8 cellular contexts compared by ENCODE assay signal in genomic region chr22:20080445-20080775, GRCh38. TPM values are rescaled to one million over a fixed set of nuclear protein-coding genes. Genes with fewer than 3 reads are reported as not detected.
DNase-seq lines count a peak whose midpoint lies in the region; ATAC-seq and TF ChIP-seq lines count a peak whose summit lies in the region.

No MANE protein-coding gene starts in this region.

- H3K36me3 ChIP-seq in heart left ventricle (peaks cover 0 to 3% (median 0%) of the 10 kb centered on the region in 9 donors), prostate gland (no peaks in the 10 kb centered on the region)

- peaks cover 43% of the 10 kb centered on the region for H3K4me1 Mint-ChIP-seq in activated naive CD8-positive, alpha-beta T cell (ENCODE audit: low read depth)

- H3K27me3 Mint-ChIP-seq in activated naive CD8-positive, alpha-beta T cell = no peaks in the 10 kb centered on the region

- H3K27ac ChIP-seq in heart left ventricle = peak overlapping the region; percentile 75 to 94 (median 86)
- H3K27ac ChIP-seq in prostate gland = peak overlapping the region; percentile 75 to 84

- 0 to 1% (median 0%) methylated on average over 1 to 34 of the region's 34 CpGs for WGBS in heart left ventricle, 4 donors
- WGBS in prostate gland = 0% methylated on average over 6 of the region's 34 CpGs

- H3K27ac Mint-ChIP-seq in activated naive CD8-positive, alpha-beta T cell = peak overlapping the region; percentile 85

- no peak for TF ChIP-seq POLR2A in heart left ventricle (IDR thresholded peaks at IDR 0.05)
- no peak for TF ChIP-seq POLR2A in prostate gland (IDR thresholded peaks at IDR 0.05)

- H3K27me3 ChIP-seq in heart left ventricle (no peaks in the 10 kb centered on the region), prostate gland (replicated peaks; ENCODE audit: insufficient read depth) (no peaks in the 10 kb centered on the region)

- H3K4me1 ChIP-seq in heart left ventricle (peaks cover 3 to 55% (median 46%) of the 10 kb centered on the region in 12 donors), prostate gland (replicated peaks) (peaks cover 15% of the 10 kb centered on the region)

- ATAC-seq in GM18868 (IDR thresholded peaks at IDR 0.05; ENCODE audit: unreplicated experiment) (peak; percentile 69), HG03103 (IDR thresholded peaks at IDR 0.05; ENCODE audit: low read depth, unreplicated experiment) (peak; percentile 54), heart left ventricle (peak; percentile 25 to 58 (median 52))

- peak overlapping the region; percentile 48 to 92 (median 84) for H3K4me3 ChIP-seq in heart left ventricle
- peak overlapping the region; percentile 65 to 67 for H3K4me3 ChIP-seq in prostate gland

- TF ChIP-seq CTCF in heart left ventricle (IDR thresholded peaks at IDR 0.05) = no peak
- TF ChIP-seq CTCF in prostate gland (IDR thresholded peaks at IDR 0.05) = no peak

- intact Hi-C loops in heart left ventricle (cut with DNase I) = loop anchor here in 6 of 10 donors (1.0 to 10.0 kb wide), 8 partner anchors 36 to 116 kb away; partner anchors contain the start of genes TRMT2A (in 4 of the 6), RANBP1 (in 3 of the 6) and TANGO2 (in 3 of the 6)
- intact Hi-C loops in prostate gland (cut with DNase I) = loop anchor here (2.0 to 5.0 kb wide), 2 partner anchors 36 to 52 kb away; partner anchors contain the start of genes RANBP1, TRMT2A and ZDHHC8

- H3K9me3 ChIP-seq in heart left ventricle (no peaks in the 10 kb centered on the region), prostate gland (no peaks in the 10 kb centered on the region)

- no peaks in the 10 kb centered on the region for H3K9me3 Mint-ChIP-seq in activated naive CD8-positive, alpha-beta T cell (ENCODE audit: low read depth)

- peak; percentile 38 for DNase-seq in Ammon's horn (ENCODE audit: low spot score)
- DNase-seq in RKO (ENCODE audit: low spot score) = peak; percentile 40
- DNase-seq in heart left ventricle = peak; percentile 59 to 79 (median 70)
- DNase-seq in prostate gland (ENCODE audit: low spot score) = peak; percentile 30
- peak; percentile 53 for DNase-seq in ureter (ENCODE audit: low spot score)

- H3K4me3 Mint-ChIP-seq in activated naive CD8-positive, alpha-beta T cell = peak overlapping the region; percentile 82

- no peaks in the 10 kb centered on the region for H3K36me3 Mint-ChIP-seq in activated naive CD8-positive, alpha-beta T cell

RNA-seq across cellular contexts. Expression of gene DGCR8, which starts 0.4 kb away (rescaled TPM):
- total RNA-seq in heart left ventricle (10 to 100 TPM in 8 of 9 donors, 1 to 10 TPM in 1; 8.8 to 22.1 (median 13.0) TPM), prostate gland (10 to 100 TPM; 20.9 to 47.6 TPM), ureter (49.0 TPM)
- polyA plus RNA-seq in heart left ventricle = 10 to 100 TPM in 1 of 2 donors, 1 to 10 TPM in 1; 9.9 to 14.5 TPM

RNA-seq across cellular contexts. Expression of gene RANBP1, which starts 35.5 kb away (rescaled TPM):
- 10 to 100 TPM; 35.8 to 85.3 (median 41.5) TPM for total RNA-seq in heart left ventricle
- 10 to 100 TPM; 29.3 to 67.1 TPM for polyA plus RNA-seq in heart left ventricle
- 100 to 1,000 TPM; 108 to 204 TPM for total RNA-seq in prostate gland
- 106 TPM for total RNA-seq in ureter

RNA-seq across cellular contexts. Expression of gene TRMT2A, which starts 36.6 kb away (rescaled TPM):
- total RNA-seq in heart left ventricle = 10 to 100 TPM; 18.2 to 31.3 (median 20.2) TPM
- polyA plus RNA-seq in heart left ventricle = 10 to 100 TPM; 15.8 to 30.1 TPM
- 100 to 1,000 TPM in 1 of 2 donors, 10 to 100 TPM in 1; 65.8 to 123 TPM for total RNA-seq in prostate gland
- 81.8 TPM for total RNA-seq in ureter

RNA-seq across cellular contexts. Expression of gene ZDHHC8, which starts 51.2 kb away (rescaled TPM):
- total RNA-seq in heart left ventricle (10 to 100 TPM; 15.7 to 45.2 (median 40.6) TPM), prostate gland (10 to 100 TPM; 14.1 to 36.6 TPM), ureter (64.2 TPM)
- polyA plus RNA-seq in heart left ventricle = 10 to 100 TPM; 21.5 to 26.3 TPM

RNA-seq across cellular contexts. Expression of gene TANGO2, which starts 59.5 kb away (rescaled TPM):
- total RNA-seq in heart left ventricle (100 to 1,000 TPM in 3 of 9 donors, 10 to 100 TPM in 6; 55.6 to 341 (median 83.7) TPM), prostate gland (10 to 100 TPM; 34.3 to 40.1 TPM), ureter (28.8 TPM)
- polyA plus RNA-seq in heart left ventricle = 10 to 100 TPM; 51.3 to 63.0 TPM

Comparison
In these comparisons a context has a peak if more than half of its experiments do, and no peak if none do; other contexts are left out.
1. Peak in every context shown above with its lines: DNase-seq, ATAC-seq, H3K4me3 ChIP-seq and H3K27ac ChIP-seq.